ENCODE assay signal across 12 cellular contexts in the genomic region with DNA sequence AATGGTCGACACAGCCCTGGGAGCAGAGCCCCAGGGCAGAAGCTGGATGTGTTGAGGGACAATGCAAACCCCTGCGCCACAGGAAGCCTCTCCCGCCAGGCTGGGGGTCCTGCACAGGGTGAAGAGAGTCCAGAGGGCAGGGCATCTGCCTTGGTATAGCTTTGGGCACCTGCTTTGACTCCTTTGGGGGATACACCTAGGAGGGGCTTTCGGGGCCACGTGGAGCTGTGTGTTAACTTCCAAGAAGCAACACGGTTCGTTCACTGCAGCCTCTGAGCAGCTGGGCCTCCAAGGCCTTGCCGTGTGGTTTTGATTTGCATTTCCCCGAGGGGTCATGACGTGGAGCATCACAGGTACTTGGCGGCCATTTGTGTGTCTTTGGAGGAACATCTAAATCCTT. TPM values are rescaled to one million over a fixed set of nuclear protein-coding genes. Genes with fewer than 3 reads are reported as not detected.
DNase-seq lines count a peak whose midpoint lies in the region; ATAC-seq and TF ChIP-seq lines count a peak whose summit lies in the region.
"Had no signal": no experiment of that assay in that cellular context is flagged by ENCODE, and none has a peak within 500 bp of the region (broad histone marks: within the 10 kb centered on the region; RNA-seq: fewer than 3 reads in every experiment).

No MANE protein-coding gene starts in this region.

- H3K27me3 Mint-ChIP-seq in GM23338 (ENCODE audit: insufficient read depth, low read depth, poor library complexity) (peaks cover 15% of the 10 kb centered on the region), Caco-2 (ENCODE audit: insufficient read depth, unreplicated experiment) (no peaks in the 10 kb centered on the region)

- H3K36me3 Mint-ChIP-seq in GM23338 (ENCODE audit: low read depth) (peaks cover 22% of the 10 kb centered on the region), Caco-2 (ENCODE audit: insufficient read depth, unreplicated experiment) (peaks cover 18% of the 10 kb centered on the region)

- TF ChIP-seq CTCF in GM23338 (conservative IDR thresholded peaks at IDR 0.05; ENCODE audit: low read depth in 2 of 2) (no peak), osteoblast (IDR thresholded peaks at IDR 0.05; ENCODE audit: extremely low read depth, low read depth, low read length) (no peak), Caco-2 (IDR thresholded peaks at IDR 0.05; ENCODE audit: insufficient read depth in 1 of 2, low read depth in 1 of 2, low read length in 1 of 2, severe bottlenecking in 1 of 2, unreplicated experiment in 1 of 2) (no peak), breast epithelium (IDR thresholded peaks at IDR 0.05) (no peak)

- no peak for TF ChIP-seq POLR2A in breast epithelium (IDR thresholded peaks at IDR 0.05)

- H3K4me3 ChIP-seq in GM23338 (no peak overlapping the region), osteoblast (ENCODE audit: insufficient read depth, low read length) (no peak overlapping the region), Caco-2 (ENCODE audit: low read depth, low read length) (no peak overlapping the region), breast epithelium (no peak overlapping the region)
- H3K4me3 ChIP-seq: right lobe of liver had no signal

- 0 out of 2 replicates have a peak, but pooled peaks cover 9% of the 10 kb centered on the region for H3F3A ChIP-seq in GM23338 (replicated peaks; ENCODE audit: low read depth)

- H3K9me2 ChIP-seq in GM23338 (ENCODE audit: insufficient read depth): no peaks in the 10 kb centered on the region

- peaks cover 14% of the 10 kb centered on the region for H3K9me3 Mint-ChIP-seq in GM23338
- no peaks in the 10 kb centered on the region for H3K9me3 Mint-ChIP-seq in Caco-2 (ENCODE audit: unreplicated experiment)

- intact Hi-C loops in Caco-2 (cut with micrococcal nuclease; ENCODE audit: unreplicated experiment) (no loop called here), breast epithelium (cut with DNase I; ENCODE audit: low total_unique reads) (no loop called here)

- no peak overlapping the region for H3K4me2 ChIP-seq in GM23338
- no peak overlapping the region for H3K4me2 ChIP-seq in osteoblast (ENCODE audit: insufficient read depth, low read length)

- no TSS peak for BruUV-seq in Caco-2 (replicated peaks; lab: Mats Ljungman, UMichigan)

- ATAC-seq in GM19023 (IDR thresholded peaks at IDR 0.05; ENCODE audit: unreplicated experiment) (peak; percentile 75), GM23338 (no peak), HG03442 (IDR thresholded peaks at IDR 0.05; ENCODE audit: unreplicated experiment) (peak; percentile 79)

- H4K20me1 ChIP-seq in GM23338 (replicated peaks; ENCODE audit: insufficient read depth) (0 out of 2 replicates have a peak, but pooled peaks cover 9% of the 10 kb centered on the region), osteoblast (ENCODE audit: insufficient read depth, low read length) (no peaks in the 10 kb centered on the region)

- no peak for DNase-seq in GM23338 (ENCODE audit: low spot score)
- DNase-seq in osteoblast (ENCODE audit: insufficient read length, low spot score, missing footprints): peak; percentile 66
- no peak for DNase-seq in Caco-2
- no peak for DNase-seq in breast epithelium (ENCODE audit: low spot score in 2 of 2)
- no peak for DNase-seq in NCI-H2029 (lab: John Stamatoyannopoulos, UW)
- DNase-seq in cerebellar nuclear complex (lab: John Stamatoyannopoulos, UW): no peak
- DNase-seq: dermis blood vessel endothelial cell, NCI-H1092, right lobe of liver, SIG-M5 had no signal

- no peaks in the 10 kb centered on the region for H3K79me2 ChIP-seq in GM23338 (replicated peaks; ENCODE audit: insufficient read depth)
- H3K79me2 ChIP-seq in osteoblast (ENCODE audit: insufficient read depth, low read length): no peaks in the 10 kb centered on the region

- no peak overlapping the region for H2AFZ ChIP-seq in GM23338
- no peak overlapping the region for H2AFZ ChIP-seq in osteoblast (ENCODE audit: low read length)

- CTCF ChIA-PET in Caco-2 (lab: Charles Lee): interaction anchor here (1.1 kb wide), 1 partner anchor 88 kb away, joined by 3 read pairs; no protein-coding TSS in a partner anchor

- H3K36me3 ChIP-seq in GM23338 (ENCODE audit: insufficient read depth) (no peaks in the 10 kb centered on the region), osteoblast (ENCODE audit: insufficient read depth, low read length) (peaks cover 9% of the 10 kb centered on the region), Caco-2 (ENCODE audit: control insufficient read depth, insufficient read depth, low read length) (no peaks in the 10 kb centered on the region; the same call in 1 of the 2 replicates), breast epithelium (no peaks in the 10 kb centered on the region)

- H3K4me3 Mint-ChIP-seq in GM23338 (no peak overlapping the region), Caco-2 (ENCODE audit: unreplicated experiment) (no peak overlapping the region)

- H3K27me3 ChIP-seq in GM23338 (ENCODE audit: insufficient read depth) (no peaks in the 10 kb centered on the region), osteoblast (ENCODE audit: insufficient read depth, low read length) (no peaks in the 10 kb centered on the region), Caco-2 (replicated peaks; ENCODE audit: control insufficient read depth, insufficient read depth, low read length) (no peaks in the 10 kb centered on the region), breast epithelium (no peaks in the 10 kb centered on the region)
- H3K27me3 ChIP-seq: right lobe of liver had no signal

- H3K27ac ChIP-seq in GM23338 (ENCODE audit: low read depth) (peak overlapping the region; percentile 26; the same call in 1 of the 2 replicates), osteoblast (ENCODE audit: low read depth, low read length) (no peak overlapping the region), breast epithelium (no peak overlapping the region)
- H3K27ac ChIP-seq: right lobe of liver had no signal

- POLR2A ChIA-PET in Caco-2 (lab: Charles Lee): no interaction called here

- H3K4me1 ChIP-seq in GM23338 (ENCODE audit: insufficient read depth) (peaks cover 4% of the 10 kb centered on the region), osteoblast (ENCODE audit: insufficient read depth, low read length) (no peaks in the 10 kb centered on the region), Caco-2 (no peaks in the 10 kb centered on the region; the same call in 1 of the 2 replicates), breast epithelium (no peaks in the 10 kb centered on the region)
- H3K4me1 ChIP-seq: right lobe of liver had no signal

- H3K27ac Mint-ChIP-seq in GM23338: no peak overlapping the region
- H3K27ac Mint-ChIP-seq in Caco-2 (ENCODE audit: unreplicated experiment): no peak overlapping the region

- 0 out of 3 replicates have a peak, but pooled peaks cover 4% of the 10 kb centered on the region for H3K4me1 Mint-ChIP-seq in GM23338
- H3K4me1 Mint-ChIP-seq in Caco-2 (ENCODE audit: low read depth, unreplicated experiment): peaks cover 4% of the 10 kb centered on the region

- H3K9me3 ChIP-seq in osteoblast (ENCODE audit: low read depth, low read length) (no peaks in the 10 kb centered on the region), Caco-2 (no peaks in the 10 kb centered on the region), breast epithelium (no peaks in the 10 kb centered on the region)
- H3K9me3 ChIP-seq: right lobe of liver had no signal

TF ChIP-seq in GM23338, 12 proteins besides CTCF, POLR2A, EP300 and RAD21 (continues in another document):
- no peak for TF ChIP-seq ETS1 (IDR thresholded peaks at IDR 0.05)

RNA-seq across cellular contexts. Expression of gene PUS1, which starts 5.8 kb away (rescaled TPM):
- total RNA-seq in GM23338 (2014; rRNA removed; shearing (Covaris generic)): 72.7 and 73.0 TPM in 2 replicates
- 52.4 and 59.3 TPM in 2 replicates for polyA plus RNA-seq in GM23338 (2016; fragmentation: Nextera tagmentation; extraction: Ambion mirVana)
- total RNA-seq in osteoblast (6.5 and 7.6 TPM in 2 replicates), Caco-2 (2022) (65.6 and 71.9 TPM in 2 replicates), breast epithelium (10 to 100 TPM in 2 of 3 donors, 1 to 10 TPM in 1; 8.8 to 31.5 (median 20.9) TPM)

RNA-seq across cellular contexts. Expression of gene EP400, which starts 26.5 kb away (rescaled TPM):
- 47.7 and 57.2 TPM in 2 replicates for total RNA-seq in GM23338 (2014; rRNA removed; shearing (Covaris generic))
- 24.5 and 26.3 TPM in 2 replicates for polyA plus RNA-seq in GM23338 (2016; fragmentation: Nextera tagmentation; extraction: Ambion mirVana)
- total RNA-seq in osteoblast: 14.4 and 14.5 TPM in 2 replicates
- total RNA-seq in Caco-2 (2022): 60.5 and 63.0 TPM in 2 replicates
- total RNA-seq in breast epithelium: 10 to 100 TPM; 20.3 to 27.2 (median 24.4) TPM

RNA-seq across cellular contexts. Expression of gene ULK1, which starts 28.8 kb away (rescaled TPM):
- 26.2 and 33.8 TPM in 2 replicates for total RNA-seq in GM23338 (2014; rRNA removed; shearing (Covaris generic))
- 8.4 and 9.3 TPM in 2 replicates for polyA plus RNA-seq in GM23338 (2016; fragmentation: Nextera tagmentation; extraction: Ambion mirVana)
- total RNA-seq in osteoblast: 13.3 and 14.1 TPM in 2 replicates
- total RNA-seq in Caco-2 (2022): 61.1 and 63.8 TPM in 2 replicates
- 10 to 100 TPM; 14.8 to 18.6 (median 17.0) TPM for total RNA-seq in breast epithelium
